ENCODE assay signal across 20 cellular contexts in the genomic region with DNA sequence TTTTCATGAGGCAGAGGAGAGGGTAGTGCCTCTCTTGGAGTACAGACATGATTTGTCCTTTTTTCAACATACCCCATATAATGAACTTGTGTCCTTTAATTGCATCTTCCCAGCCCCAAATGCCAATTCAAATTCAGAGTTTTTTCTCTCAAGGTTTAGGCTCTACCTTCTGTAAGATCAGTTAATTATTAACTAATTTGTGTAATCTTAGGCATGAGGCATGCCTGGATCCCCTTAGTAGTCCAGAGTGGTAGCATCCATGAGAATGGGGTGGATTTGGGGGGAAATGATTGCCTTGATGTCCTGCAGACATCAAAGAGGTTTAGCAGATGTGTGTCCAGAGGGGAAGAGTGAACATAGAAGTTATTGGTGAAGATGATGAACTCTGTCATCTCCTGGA.
DNase-seq lines count a peak whose midpoint lies in the region; ATAC-seq, FAIRE-seq and TF ChIP-seq lines count a peak whose summit lies in the region.
"Had no signal": no experiment of that assay in that cellular context is flagged by ENCODE, and none has a peak within 500 bp of the region (broad histone marks: within the 10 kb centered on the region; RNA-seq: fewer than 3 reads in every experiment).

No MANE protein-coding gene starts in this region.

- H3K27me3 ChIP-seq in right lobe of liver = no peaks in the 10 kb centered on the region
- no peaks in the 10 kb centered on the region for H3K27me3 ChIP-seq in upper lobe of left lung
- H3K27me3 ChIP-seq: BLaER1 treated with 17β-estradiol and CSF1 and Interleukin-3, amounts not matched to agents 10 nM and 100 nM had no signal

- no peaks in the 10 kb centered on the region for H3K36me3 ChIP-seq in right lobe of liver
- no peaks in the 10 kb centered on the region for H3K36me3 ChIP-seq in upper lobe of left lung
- H3K36me3 ChIP-seq: BLaER1 treated with 17β-estradiol and CSF1 and Interleukin-3, amounts not matched to agents 10 nM and 100 nM; HAP-1 had no signal

- TF ChIP-seq EP300 in upper lobe of left lung (IDR thresholded peaks at IDR 0.05) = no peak

- TF ChIP-seq POLR2A in right lobe of liver (IDR thresholded peaks at IDR 0.05) (no peak), upper lobe of left lung (IDR thresholded peaks at IDR 0.05) (no peak), GM12892 (IDR thresholded peaks at IDR 0.05; ENCODE audit: low read depth, low read length) (no peak)

- no peak overlapping the region for H3K27ac ChIP-seq in right lobe of liver
- no peak overlapping the region for H3K27ac ChIP-seq in upper lobe of left lung
- H3K27ac ChIP-seq: BLaER1 treated with 17β-estradiol and CSF1 and Interleukin-3, amounts not matched to agents 10 nM and 100 nM had no signal

- H3K9me3 ChIP-seq in right lobe of liver = no peaks in the 10 kb centered on the region
- no peaks in the 10 kb centered on the region for H3K9me3 ChIP-seq in upper lobe of left lung
- H3K9me3 ChIP-seq: BLaER1 treated with 17β-estradiol and CSF1 and Interleukin-3, amounts not matched to agents 10 nM and 100 nM; HAP-1 had no signal

- TF ChIP-seq CTCF in right lobe of liver (IDR thresholded peaks at IDR 0.05) = no peak
- no peak for TF ChIP-seq CTCF in upper lobe of left lung (IDR thresholded peaks at IDR 0.05)

- FAIRE-seq in GM12892 (lab: Jason Lieb, UNC) = no peak
- FAIRE-seq: GM12878, GM18507, H54 had no signal

- intact Hi-C loops in right lobe of liver (cut with DNase I) = no loop called here

- H3K4me3 ChIP-seq in right lobe of liver (no peak overlapping the region), upper lobe of left lung (no peak overlapping the region)
- H3K4me3 ChIP-seq: BLaER1 treated with 17β-estradiol and CSF1 and Interleukin-3, amounts not matched to agents 10 nM and 100 nM; GM12878; HAP-1 had no signal

- ATAC-seq in right lobe of liver (peak; percentile 57 to 75 (median 68)), upper lobe of left lung (ENCODE audit: low FRiP score in 2 of 2) (no peak), HG02840 (IDR thresholded peaks at IDR 0.05; ENCODE audit: low FRiP score, unreplicated experiment) (no peak)
- ATAC-seq: GM12878 had no signal

- no peaks in the 10 kb centered on the region for H3K4me1 ChIP-seq in right lobe of liver
- H3K4me1 ChIP-seq in upper lobe of left lung = no peaks in the 10 kb centered on the region
- H3K4me1 ChIP-seq: HAP-1 had no signal

- DNase-seq in DMS53 (lab: John Stamatoyannopoulos, UW) = peak; percentile 70
- DNase-seq in kidney tubule cell (ENCODE audit: low spot score) = peak; percentile 25
- no peak for DNase-seq in right lobe of liver
- no peak for DNase-seq in RKO (ENCODE audit: low spot score)
- DNase-seq in upper lobe of left lung = no peak
- DNase-seq in GM12892 (ENCODE audit: insufficient read length) = no peak
- DNase-seq: Calu3; CD4-positive, alpha-beta T cell; CD8-positive, alpha-beta memory T cell; DMS79; EL; GDM1; GOT3; HFFc6 had no signal

Comparison
In these comparisons a context has a peak if more than half of its experiments do, and no peak if none do; other contexts are left out.
1. DNase-seq: peak in DMS53 (single experiment) and kidney tubule cell (single experiment); none in right lobe of liver (0 of 3), RKO (single experiment), upper lobe of left lung (0 of 2) and GM12892 (single experiment).
2. ATAC-seq: peak in right lobe of liver (4 of 4); none in upper lobe of left lung (0 of 2) and HG02840 (single experiment).